In genomic region chr13:110636053-110636475, GRCh38 we compare ENCODE assay signal across 19 cellular contexts.
"Had no signal": no experiment of that assay in that cellular context is flagged by ENCODE, and none has a peak within 500 bp of the region (broad histone marks: within the 10 kb centered on the region; RNA-seq: fewer than 3 reads in every experiment).

No MANE protein-coding gene starts in this region.

- H3K9me3 ChIP-seq: breast epithelium, esophagus squamous epithelium, gastrocnemius medialis, upper lobe of right lung had no signal

- H3K27ac Mint-ChIP-seq: activated naive CD4-positive, alpha-beta T cell treated with anti-CD3 and anti-CD28 coated beads for 36 hours; activated naive CD8-positive, alpha-beta T cell treated with anti-CD3 and anti-CD28 coated beads, Interleukin-2, amount 10 ng/mL, durations not matched to agents 7 days and 5 days; nephron; T-helper 2 cell treated with Interferon-gamma antibody and Interleukin-4, amounts not matched to agents 5 μg/mL and 100 μg/mL, for 36 hours had no signal

- DNase-seq: activated CD8-positive, alpha-beta memory T cell treated with anti-CD3 and anti-CD28 coated beads for 24 hours; activated CD8-positive, alpha-beta memory T cell treated with anti-CD3 and anti-CD28 coated beads, Interleukin-2, amount 50 U/mL, for 4 hours; activated naive CD4-positive, alpha-beta T cell treated with anti-CD3 and anti-CD28 coated beads for 36 hours; activated naive CD8-positive, alpha-beta T cell treated with anti-CD3 and anti-CD28 coated beads, Interleukin-2, amount 10 ng/mL, durations not matched to agents 7 days and 5 days; activated T-cell treated with anti-CD3 and anti-CD28 coated beads, Interleukin-2, amount 50 U/mL, for 4 hours; amniotic stem cell; dorsolateral prefrontal cortex; esophagus squamous epithelium; gastrocnemius medialis; hippocampal formation; left ventricle myocardium superior; stimulated activated CD4-positive, alpha-beta T cell treated with anti-CD3 and anti-CD28 coated beads, Interleukin-4, amount 100 ng/mL, for 24 hours; stimulated activated naive CD4-positive, alpha-beta T cell treated with Interleukin-2 at 50 U/mL for 16 hours; upper lobe of right lung had no signal

- H3K4me1 ChIP-seq: breast epithelium, upper lobe of right lung had no signal

- H3K4me1 Mint-ChIP-seq: central memory CD8-positive, alpha-beta T cell had no signal

- H3K27me3 Mint-ChIP-seq: activated naive CD8-positive, alpha-beta T cell treated with anti-CD3 and anti-CD28 coated beads, Interleukin-2, amount 10 ng/mL, durations not matched to agents 7 days and 5 days; central memory CD8-positive, alpha-beta T cell had no signal

- H3K4me3 Mint-ChIP-seq: activated naive CD4-positive, alpha-beta T cell treated with anti-CD3 and anti-CD28 coated beads for 36 hours; activated naive CD8-positive, alpha-beta T cell treated with anti-CD3 and anti-CD28 coated beads, Interleukin-2, amount 10 ng/mL, durations not matched to agents 7 days and 5 days; activated T-cell treated with anti-CD3 and anti-CD28 coated beads, Interleukin-2, amount 50 U/mL, for 4 hours; central memory CD8-positive, alpha-beta T cell; nephron; T-helper 2 cell treated with Interferon-gamma antibody and Interleukin-4, amounts not matched to agents 5 μg/mL and 100 μg/mL, for 36 hours had no signal

- H3K4me3 ChIP-seq: breast epithelium, dorsolateral prefrontal cortex, esophagus squamous epithelium, gastrocnemius medialis, upper lobe of right lung had no signal

- H3K27me3 ChIP-seq: breast epithelium, dorsolateral prefrontal cortex, esophagus squamous epithelium, gastrocnemius medialis, upper lobe of right lung had no signal

- H3K27ac ChIP-seq: breast epithelium, esophagus squamous epithelium, gastrocnemius medialis, parathyroid adenoma, upper lobe of right lung had no signal

- H3K9me3 Mint-ChIP-seq: activated naive CD4-positive, alpha-beta T cell treated with anti-CD3 and anti-CD28 coated beads for 36 hours; activated naive CD8-positive, alpha-beta T cell treated with anti-CD3 and anti-CD28 coated beads, Interleukin-2, amount 10 ng/mL, durations not matched to agents 7 days and 5 days; activated T-cell treated with anti-CD3 and anti-CD28 coated beads, Interleukin-2, amount 50 U/mL, for 4 hours; central memory CD8-positive, alpha-beta T cell; nephron; T-helper 2 cell treated with Interferon-gamma antibody and Interleukin-4, amounts not matched to agents 5 μg/mL and 100 μg/mL, for 36 hours had no signal
